Comparison of ENCODE assay signal across 8 cellular contexts in genomic region chr7:47968852-47969774, GRCh38. TPM values are rescaled to one million over a fixed set of nuclear protein-coding genes. Genes with fewer than 3 reads are reported as not detected.
DNase-seq lines count a peak whose midpoint lies in the region; ATAC-seq and TF ChIP-seq lines count a peak whose summit lies in the region.

No MANE protein-coding gene starts in this region.

- no peak overlapping the region for H3K4me3 Mint-ChIP-seq in activated naive CD4-positive, alpha-beta T cell treated with anti-CD3 and anti-CD28 coated beads, Interleukin-2, amount 10 ng/mL, durations not matched to agents 7 days and 5 days
- no peak overlapping the region for H3K4me3 Mint-ChIP-seq in progenitor cell of endocrine pancreas (ENCODE audit: low read depth)

- peak; percentile 93 for ATAC-seq in GM19395 (IDR thresholded peaks at IDR 0.05; ENCODE audit: unreplicated experiment)
- peak; percentile 86 for ATAC-seq in Panc1
- ATAC-seq in GM18870 (IDR thresholded peaks at IDR 0.05; ENCODE audit: unreplicated experiment), result no peak

- DNase-seq in Caki2 (ENCODE audit: low read depth) (peak; percentile 38), HPDE6-E6E7 (ENCODE audit: extremely low spot score) (peak; percentile 49), Panc1 (ENCODE audit: low read depth, low spot score) (no peak), globus pallidus (ENCODE audit: low spot score) (peak; percentile 51), progenitor cell of endocrine pancreas (ENCODE audit: low spot score, unreplicated experiment) (peak; percentile 74)
- peak; percentile 70 for DNase-seq in activated naive CD4-positive, alpha-beta T cell treated with anti-CD3 and anti-CD28 coated beads, Interleukin-2, amount 10 ng/mL, durations not matched to agents 7 days and 5 days

- POLR2A ChIA-PET in Panc1 (lab: Charles Lee), result no interaction called here

- CTCF ChIA-PET in Panc1 (lab: Charles Lee), result interaction anchor here (0.6 to 2.4 kb wide), 3 partner anchors 17 to 703 kb away, joined by 3 to 6 read pairs (median 5); no protein-coding TSS in a partner anchor
- CTCF ChIA-PET in activated naive CD4-positive, alpha-beta T cell treated with anti-CD3 and anti-CD28 coated beads, Interleukin-2, amount 10 ng/mL, durations not matched to agents 7 days and 5 days (lab: Charles Lee), result interaction anchor here (0.6 to 1.7 kb wide), 13 partner anchors 9 to 186 kb away, joined by 3 to 8 read pairs (median 4); no protein-coding TSS in a partner anchor

- no peak overlapping the region for H3K4me3 ChIP-seq in Panc1 (ENCODE audit: low read depth in 2 of 2, low read length in 2 of 2)

- peaks cover 6% of the 10 kb centered on the region for H3K4me1 Mint-ChIP-seq in activated naive CD4-positive, alpha-beta T cell treated with anti-CD3 and anti-CD28 coated beads, Interleukin-2, amount 10 ng/mL, durations not matched to agents 7 days and 5 days
- H3K4me1 Mint-ChIP-seq in progenitor cell of endocrine pancreas (ENCODE audit: low read depth), result peaks cover 11% of the 10 kb centered on the region

- in situ Hi-C loops in Caki2 (cut with HindIII; ENCODE audit: low pct_unique_long_range_greater_than_20kb, low sequenced_read_pairs), result no loop called here
- in situ Hi-C loops in Panc1 (cut with HindIII; ENCODE audit: low pct_unique_long_range_greater_than_20kb, low sequenced_read_pairs), result no loop called here

- BruUV-seq in Panc1 (replicated peaks; lab: Mats Ljungman, UMichigan), result no TSS peak

- no peaks in the 10 kb centered on the region for H3K27me3 ChIP-seq in Panc1 (ENCODE audit: control insufficient read depth, insufficient read depth, low read length)

- H3K27me3 Mint-ChIP-seq in activated naive CD4-positive, alpha-beta T cell treated with anti-CD3 and anti-CD28 coated beads, Interleukin-2, amount 10 ng/mL, durations not matched to agents 7 days and 5 days, result no peaks in the 10 kb centered on the region
- no peaks in the 10 kb centered on the region for H3K27me3 Mint-ChIP-seq in progenitor cell of endocrine pancreas

- no peaks in the 10 kb centered on the region for H3K9me3 Mint-ChIP-seq in activated naive CD4-positive, alpha-beta T cell treated with anti-CD3 and anti-CD28 coated beads, Interleukin-2, amount 10 ng/mL, durations not matched to agents 7 days and 5 days
- no peaks in the 10 kb centered on the region for H3K9me3 Mint-ChIP-seq in progenitor cell of endocrine pancreas (ENCODE audit: low read depth)

- no peak overlapping the region for H3K27ac Mint-ChIP-seq in activated naive CD4-positive, alpha-beta T cell treated with anti-CD3 and anti-CD28 coated beads, Interleukin-2, amount 10 ng/mL, durations not matched to agents 7 days and 5 days
- peak overlapping the region; percentile 89 for H3K27ac Mint-ChIP-seq in progenitor cell of endocrine pancreas

- H3K9me3 ChIP-seq in Panc1 (ENCODE audit: control insufficient read depth, insufficient read depth, low read depth, low read length), result no peaks in the 10 kb centered on the region

- H3K27ac ChIP-seq in Panc1 (ENCODE audit: low read length), result peak overlapping the region; percentile 24

- peaks cover 47% of the 10 kb centered on the region for H3K36me3 ChIP-seq in Panc1 (ENCODE audit: control insufficient read depth, insufficient read depth, low read length)

- no peaks in the 10 kb centered on the region for H3K4me1 ChIP-seq in Panc1 (ENCODE audit: control insufficient read depth, insufficient read depth, low read length)

- TF ChIP-seq CTCF in Panc1 (IDR thresholded peaks at IDR 0.05) (peak; percentile 96), progenitor cell of endocrine pancreas (IDR thresholded peaks at IDR 0.05; ENCODE audit: unreplicated experiment) (peak; percentile 97)

- intact Hi-C loops in Panc1 (cut with micrococcal nuclease; ENCODE audit: unreplicated experiment), result no loop called here

- peaks cover 68% of the 10 kb centered on the region for H3K36me3 Mint-ChIP-seq in activated naive CD4-positive, alpha-beta T cell treated with anti-CD3 and anti-CD28 coated beads, Interleukin-2, amount 10 ng/mL, durations not matched to agents 7 days and 5 days
- H3K36me3 Mint-ChIP-seq in progenitor cell of endocrine pancreas (ENCODE audit: insufficient read depth), result peaks cover 51% of the 10 kb centered on the region

RNA-seq across cellular contexts. Expression of gene HUS1, which starts 10.3 kb away (rescaled TPM):
- total RNA-seq in Caki2 (2014; rRNA removed; shearing (Covaris generic); ENCODE audit: low replicate concordance), result 5.1 and 8.7 TPM in 2 replicates
- 72.7 TPM for total RNA-seq in Panc1 (2021; ENCODE audit: unreplicated experiment)
- 29.3 TPM for polyA plus RNA-seq in Panc1 (2012; ENCODE audit: insufficient read length)
- total RNA-seq in progenitor cell of endocrine pancreas, result 45.1 and 50.0 TPM in 2 replicates

RNA-seq across cellular contexts. Expression of gene PKD1L1, which starts 20.8 kb away (rescaled TPM):
- not detected in 2 replicates for total RNA-seq in Caki2 (2014; rRNA removed; shearing (Covaris generic); ENCODE audit: low replicate concordance)
- total RNA-seq in Panc1 (2021; ENCODE audit: unreplicated experiment) (2.2 TPM), progenitor cell of endocrine pancreas (0.67 and 0.89 TPM in 2 replicates)
- polyA plus RNA-seq in Panc1 (2012; ENCODE audit: insufficient read length), result 2.5 TPM

RNA-seq across cellular contexts. Expression of gene SUN3, which starts 59.8 kb away (rescaled TPM):
- total RNA-seq in Caki2 (2014; rRNA removed; shearing (Covaris generic); ENCODE audit: low replicate concordance), result not detected in 2 replicates
- total RNA-seq in Panc1 (2021; ENCODE audit: unreplicated experiment) (0.49 TPM), progenitor cell of endocrine pancreas (not detected in 2 replicates)
- polyA plus RNA-seq in Panc1 (2012; ENCODE audit: insufficient read length), result not detected
